ENCODE assay signal across 13 cellular contexts in genomic region chr10:103616705-103617361, GRCh38.
DNase-seq lines count a peak whose midpoint lies in the region; ATAC-seq and TF ChIP-seq lines count a peak whose summit lies in the region.
"Had no signal": no experiment of that assay in that cellular context is flagged by ENCODE, and none has a peak within 500 bp of the region (broad histone marks: within the 10 kb centered on the region; RNA-seq: fewer than 3 reads in every experiment).

No MANE protein-coding gene starts in this region.

- H3K4me1 ChIP-seq in psoas muscle, result peaks cover 95% of the 10 kb centered on the region
- H3K4me1 ChIP-seq: foreskin keratinocyte had no signal

- no peaks in the 10 kb centered on the region for H3K27me3 ChIP-seq in psoas muscle (ENCODE audit: insufficient read depth in 3 of 3, low read length in 2 of 3)
- H3K27me3 ChIP-seq: BLaER1 treated with 17β-estradiol and CSF1 and Interleukin-3, amounts not matched to agents 10 nM and 100 nM; foreskin keratinocyte had no signal

- peak overlapping the region; percentile 74 for H3K27ac ChIP-seq in psoas muscle
- H3K27ac ChIP-seq: BLaER1 treated with 17β-estradiol and CSF1 and Interleukin-3, amounts not matched to agents 10 nM and 100 nM; foreskin keratinocyte; thoracic aorta had no signal

- no peaks in the 10 kb centered on the region for H3K36me3 Mint-ChIP-seq in WTC11

- H3K9me3 ChIP-seq in psoas muscle, result no peaks in the 10 kb centered on the region
- H3K9me3 ChIP-seq: BLaER1 treated with 17β-estradiol and CSF1 and Interleukin-3, amounts not matched to agents 10 nM and 100 nM; thoracic aorta had no signal

- H3K4me1 Mint-ChIP-seq in WTC11, result peaks cover 10% of the 10 kb centered on the region

- 14 to 31% (median 22%) methylated on average over 19 of the region's 19 CpGs for WGBS in psoas muscle, 3 donors

- no peaks in the 10 kb centered on the region for H3K9me3 Mint-ChIP-seq in WTC11
- H3K9me3 Mint-ChIP-seq: T-cell had no signal

- POLR2A ChIA-PET in WTC11 (lab: Charles Lee), result no interaction called here

- no peak overlapping the region for H3K4me3 ChIP-seq in AG09309 (ENCODE audit: control insufficient read depth, low read depth, low read length)
- H3K4me3 ChIP-seq in psoas muscle, result no peak overlapping the region
- H3K4me3 ChIP-seq: BLaER1 treated with 17β-estradiol and CSF1 and Interleukin-3, amounts not matched to agents 10 nM and 100 nM; thoracic aorta had no signal

- ATAC-seq in WTC11 (no peak), left cardiac atrium (peak; percentile 52 to 62), psoas muscle (peak; percentile 89 to 93 (median 91)), HG03135 (IDR thresholded peaks at IDR 0.05; ENCODE audit: unreplicated experiment) (no peak)
- ATAC-seq: foreskin keratinocyte, T-cell had no signal

- H3K27me3 Mint-ChIP-seq in WTC11 (ENCODE audit: low read depth), result no peaks in the 10 kb centered on the region
- H3K27me3 Mint-ChIP-seq: T-cell had no signal

- intact Hi-C loops in left cardiac atrium (cut with DNase I), result no loop called here
- intact Hi-C loops in psoas muscle (cut with DNase I), result loop anchor here (5.0 kb wide), 2 partner anchors 35 to 45 kb away; no protein-coding TSS in a partner anchor

- CTCF ChIA-PET in WTC11 (lab: Charles Lee), result interaction anchor here (0.6 to 1.7 kb wide), 7 partner anchors 18 to 69 kb away, joined by 3 to 7 read pairs (median 3); no protein-coding TSS in a partner anchor

- TF ChIP-seq CTCF in AG09309 (IDR thresholded peaks at IDR 0.05; ENCODE audit: control insufficient read depth, insufficient read depth, low read depth, low read length, missing control alignments) (no peak), WTC11 (IDR thresholded peaks at IDR 0.05) (no peak), psoas muscle (IDR thresholded peaks at IDR 0.05) (no peak)

- no peak overlapping the region for H3K4me3 Mint-ChIP-seq in WTC11
- H3K4me3 Mint-ChIP-seq: T-cell had no signal

- peaks cover 0 to 30% of the 10 kb centered on the region in 2 donors for H3K36me3 ChIP-seq in psoas muscle (ENCODE audit: insufficient read depth in 1 of 2, low read depth in 1 of 2)

- 0 out of 2 replicates have a peak overlapping the region, but pooled peaks have one; percentile 60 for H3K27ac Mint-ChIP-seq in WTC11
- H3K27ac Mint-ChIP-seq: T-cell had no signal

- DNase-seq in AG09309 (ENCODE audit: low read depth) (peak; percentile 92), WTC11 (ENCODE audit: low spot score) (no peak), left cardiac atrium (peak; percentile 74), psoas muscle (peak; percentile 90 to 96), NCI-H1436 treated with DMSO at 0.1 percent for 48 hours (lab: John Stamatoyannopoulos, UW) (no peak), NCI-H146 (lab: John Stamatoyannopoulos, UW) (no peak)
- DNase-seq in activated CD4-positive, alpha-beta T cell treated with anti-CD3 and anti-CD28 coated beads, Interleukin-2, amount 50 U/mL, for 1 hour, result no peak
- DNase-seq: foreskin keratinocyte, NCI-H524 treated with DMSO at 0.1 percent for 48 hours, T-cell had no signal

TF ChIP-seq in WTC11, 78 proteins besides CTCF, POLR2A, EP300 and RAD21:
- no peak for TF ChIP-seq USF2 (CRISPR knock-in tag; IDR thresholded peaks at IDR 0.05)
- TF ChIP-seq CREB1 (CRISPR knock-in tag; IDR thresholded peaks at IDR 0.05), result no peak
- no peak for TF ChIP-seq HMGA2 (CRISPR knock-in tag; IDR thresholded peaks at IDR 0.05)
- no peak for TF ChIP-seq TEAD1 (CRISPR knock-in tag; IDR thresholded peaks at IDR 0.05)
- TF ChIP-seq ATF2 (CRISPR knock-in tag; IDR thresholded peaks at IDR 0.05; ENCODE audit: borderline replicate concordance, low read depth), result no peak
TF ChIP-seq in WTC11: peak in this region for 0.

Comparison
In these comparisons a context has a peak if more than half of its experiments do, and no peak if none do; other contexts are left out.
1. DNase-seq: peak in AG09309 (single experiment), left cardiac atrium (single experiment) and psoas muscle (2 of 2); none in WTC11 (single experiment), activated CD4-positive, alpha-beta T cell treated with anti-CD3 and anti-CD28 coated beads, Interleukin-2, amount 50 U/mL, for 1 hour (single experiment), NCI-H1436 treated with DMSO at 0.1 percent for 48 hours (single experiment) and NCI-H146 (single experiment).
2. ATAC-seq: peak in left cardiac atrium (2 of 2) and psoas muscle (4 of 4); none in WTC11 (single experiment) and HG03135 (single experiment).
3. intact Hi-C loops: an anchor here in psoas muscle (5.0 kb wide); none called in left cardiac atrium.